Comparison of ENCODE assay signal across 8 cellular contexts in genomic region chr18:56748698-56749268, GRCh38.
DNase-seq lines count a peak whose midpoint lies in the region; ATAC-seq, FAIRE-seq and TF ChIP-seq lines count a peak whose summit lies in the region.

No MANE protein-coding gene starts in this region.

- H3K9me3 ChIP-seq in HAP-1 = no peaks in the 10 kb centered on the region

- peaks cover 20% of the 10 kb centered on the region for H3K4me1 Mint-ChIP-seq in activated CD8-positive, alpha-beta memory T cell treated with anti-CD3 and anti-CD28 coated beads, Interleukin-2, amount 10 ng/mL, durations not matched to agents 7 days and 5 days

- no peaks in the 10 kb centered on the region for H3K4me1 ChIP-seq in HAP-1

- H3K4me3 Mint-ChIP-seq in activated CD8-positive, alpha-beta memory T cell treated with anti-CD3 and anti-CD28 coated beads, Interleukin-2, amount 10 ng/mL, durations not matched to agents 7 days and 5 days = no peak overlapping the region

- H3K9me3 Mint-ChIP-seq in activated CD8-positive, alpha-beta memory T cell treated with anti-CD3 and anti-CD28 coated beads, Interleukin-2, amount 10 ng/mL, durations not matched to agents 7 days and 5 days (ENCODE audit: low read depth) = no peaks in the 10 kb centered on the region

- H3K27me3 Mint-ChIP-seq in activated CD8-positive, alpha-beta memory T cell treated with anti-CD3 and anti-CD28 coated beads, Interleukin-2, amount 10 ng/mL, durations not matched to agents 7 days and 5 days = no peaks in the 10 kb centered on the region

- H3K4me3 ChIP-seq in AG10803 (ENCODE audit: low read length) (no peak overlapping the region), HAP-1 (no peak overlapping the region), bronchial epithelial cell (ENCODE audit: low read depth, low read length) (no peak overlapping the region)

- H3K36me3 ChIP-seq in HAP-1 (replicated peaks) = no peaks in the 10 kb centered on the region
- no peaks in the 10 kb centered on the region for H3K36me3 ChIP-seq in bronchial epithelial cell (ENCODE audit: control insufficient read depth, insufficient read depth, low read length)

- no peak for FAIRE-seq in bronchial epithelial cell (lab: Jason Lieb, UNC)

- CTCF ChIA-PET in activated CD8-positive, alpha-beta memory T cell treated with anti-CD3 and anti-CD28 coated beads, Interleukin-2, amount 10 ng/mL, durations not matched to agents 7 days and 5 days (lab: Charles Lee) = no interaction called here

- peak; percentile 76 for TF ChIP-seq CTCF in AG10803 (conservative IDR thresholded peaks at IDR 0.05; ENCODE audit: low read length)
- TF ChIP-seq CTCF in bronchial epithelial cell (IDR thresholded peaks at IDR 0.05; ENCODE audit: insufficient read depth, low read length, severe bottlenecking) = peak; percentile 37

- peak; percentile 50 for DNase-seq in AG10803 (ENCODE audit: low read depth)
- DNase-seq in HAP-1 (ENCODE audit: low spot score in 2 of 2) = peak; percentile 37 to 42
- peak; percentile 82 for DNase-seq in NCI-H69 (lab: John Stamatoyannopoulos, UW)
- peak; percentile 40 for DNase-seq in bronchial epithelial cell (ENCODE audit: low read depth)
- DNase-seq in lung microvascular endothelial cell (ENCODE audit: low read depth in 2 of 2) = peak; percentile 56 to 65
- no peak for DNase-seq in cortex of kidney (lab: John Stamatoyannopoulos, UW)
- no peak for DNase-seq in activated CD8-positive, alpha-beta memory T cell treated with anti-CD3 and anti-CD28 coated beads, Interleukin-2, amount 10 ng/mL, durations not matched to agents 7 days and 5 days

- H3K27ac Mint-ChIP-seq in activated CD8-positive, alpha-beta memory T cell treated with anti-CD3 and anti-CD28 coated beads, Interleukin-2, amount 10 ng/mL, durations not matched to agents 7 days and 5 days = no peak overlapping the region

- in situ Hi-C loops in HAP-1 (cut with MboI; ENCODE audit: low sequenced_read_pairs) = loop anchor here (25.0 kb wide), 2 partner anchors 689 to 814 kb away; partner anchors contain the start of gene ONECUT2

- H3K36me3 Mint-ChIP-seq in activated CD8-positive, alpha-beta memory T cell treated with anti-CD3 and anti-CD28 coated beads, Interleukin-2, amount 10 ng/mL, durations not matched to agents 7 days and 5 days = peaks cover 2% of the 10 kb centered on the region

- ATAC-seq in HG02840 (IDR thresholded peaks at IDR 0.05; ENCODE audit: low FRiP score, unreplicated experiment) = no peak
- ATAC-seq in activated CD8-positive, alpha-beta memory T cell treated with anti-CD3 and anti-CD28 coated beads, Interleukin-2, amount 10 ng/mL, durations not matched to agents 7 days and 5 days = no peak

- H3K27me3 ChIP-seq in HAP-1 (ENCODE audit: low read depth) = no peaks in the 10 kb centered on the region
- H3K27me3 ChIP-seq in bronchial epithelial cell (ENCODE audit: control insufficient read depth, insufficient read depth, low read length) = no peaks in the 10 kb centered on the region

Comparison
In these comparisons a context has a peak if more than half of its experiments do, and no peak if none do; other contexts are left out.
1. DNase-seq: peak in AG10803 (single experiment), HAP-1 (2 of 2), NCI-H69 (single experiment), bronchial epithelial cell (single experiment) and lung microvascular endothelial cell (2 of 2); none in cortex of kidney (single experiment) and activated CD8-positive, alpha-beta memory T cell treated with anti-CD3 and anti-CD28 coated beads, Interleukin-2, amount 10 ng/mL, durations not matched to agents 7 days and 5 days (single experiment).